15 cellular contexts compared by ENCODE assay signal in genomic region chr16:88975511-88976061, GRCh38. TPM values are rescaled to one million over a fixed set of nuclear protein-coding genes. Genes with fewer than 3 reads are reported as not detected.
DNase-seq lines count a peak whose midpoint lies in the region; ATAC-seq and TF ChIP-seq lines count a peak whose summit lies in the region.
"Had no signal": no experiment of that assay in that cellular context is flagged by ENCODE, and none has a peak within 500 bp of the region (broad histone marks: within the 10 kb centered on the region; RNA-seq: fewer than 3 reads in every experiment).

No MANE protein-coding gene starts in this region.

- POLR2A ChIA-PET in RWPE1 (lab: Yijun Ruan, JAX; ENCODE audit: low non-redundant PET), result no interaction called here

- no peaks in the 10 kb centered on the region for H3K36me3 Mint-ChIP-seq in stimulated activated naive CD8-positive, alpha-beta T cell treated with anti-CD3 and anti-CD28 coated beads, Interleukin-15, Interleukin-2, amounts not matched to agents 100 ng/mL and 50 ng/mL, for 24 hours (ENCODE audit: low read depth)

- peaks cover 12% of the 10 kb centered on the region for H3K27me3 Mint-ChIP-seq in stimulated activated naive CD8-positive, alpha-beta T cell treated with anti-CD3 and anti-CD28 coated beads, Interleukin-15, Interleukin-2, amounts not matched to agents 100 ng/mL and 50 ng/mL, for 24 hours

- no peaks in the 10 kb centered on the region for H3K9me3 Mint-ChIP-seq in stimulated activated naive CD8-positive, alpha-beta T cell treated with anti-CD3 and anti-CD28 coated beads, Interleukin-15, Interleukin-2, amounts not matched to agents 100 ng/mL and 50 ng/mL, for 24 hours

- 91% methylated on average over 25 of the region's 25 CpGs for WGBS in hepatocyte (ENCODE audit: low lambda C conversion rate, missing lambda C conversion rate)

- DNase-seq in Right ventricle myocardium inferior (ENCODE audit: missing footprints) (peak; percentile 73), cardiac septum (ENCODE audit: low spot score) (no peak), M059J (ENCODE audit: low read depth) (peak; percentile 31), coronary artery (ENCODE audit: low spot score) (no peak), hepatocyte (ENCODE audit: low spot score) (no peak), RWPE1 (ENCODE audit: low spot score) (no peak)
- DNase-seq: cerebellar nuclear complex, NCI-H2081 treated with DMSO at 0.1 percent for 48 hours, NCI-H82 had no signal

- TF ChIP-seq CTCF in coronary artery (IDR thresholded peaks at IDR 0.05), result no peak
- TF ChIP-seq CTCF in hepatocyte (IDR thresholded peaks at IDR 0.05; ENCODE audit: poor library complexity), result no peak
- no peak for TF ChIP-seq CTCF in RWPE1 (conservative IDR thresholded peaks at IDR 0.05; ENCODE audit: low read depth)

- no peaks in the 10 kb centered on the region for H3K79me2 ChIP-seq in hepatocyte

- H4K20me1 ChIP-seq in hepatocyte (ENCODE audit: insufficient read depth, poor library complexity, severe bottlenecking), result no peaks in the 10 kb centered on the region

- CTCF ChIA-PET in RWPE1 (lab: Yijun Ruan, JAX), result no interaction called here

- H3K4me1 Mint-ChIP-seq in stimulated activated naive CD8-positive, alpha-beta T cell treated with anti-CD3 and anti-CD28 coated beads, Interleukin-15, Interleukin-2, amounts not matched to agents 100 ng/mL and 50 ng/mL, for 24 hours (ENCODE audit: low read depth), result peaks cover 10% of the 10 kb centered on the region

- H3K4me2 ChIP-seq in hepatocyte, result no peak overlapping the region
- H3K4me2 ChIP-seq: KMS-11 had no signal

- no peak overlapping the region for H3K27ac ChIP-seq in coronary artery
- no peak overlapping the region for H3K27ac ChIP-seq in hepatocyte
- H3K27ac ChIP-seq in RWPE1, result no peak overlapping the region
- H3K27ac ChIP-seq: KMS-11, SK-N-MC had no signal

- ATAC-seq in Right ventricle myocardium inferior, result no peak
- no peak for ATAC-seq in HG02763 (IDR thresholded peaks at IDR 0.05; ENCODE audit: unreplicated experiment)

- no peak overlapping the region for H3K27ac Mint-ChIP-seq in stimulated activated naive CD8-positive, alpha-beta T cell treated with anti-CD3 and anti-CD28 coated beads, Interleukin-15, Interleukin-2, amounts not matched to agents 100 ng/mL and 50 ng/mL, for 24 hours

- no peaks in the 10 kb centered on the region for H3K9me2 ChIP-seq in hepatocyte (replicated peaks; ENCODE audit: insufficient read depth)

- peak overlapping the region; percentile 50 for H3K4me3 ChIP-seq in coronary artery
- H3K4me3 ChIP-seq in hepatocyte, result no peak overlapping the region
- H3K4me3 ChIP-seq: SK-N-MC had no signal

- no peaks in the 10 kb centered on the region for H3K4me1 ChIP-seq in hepatocyte (ENCODE audit: insufficient read depth)

- no peaks in the 10 kb centered on the region for H3K36me3 ChIP-seq in hepatocyte (replicated peaks; ENCODE audit: insufficient read depth, low read depth)
- H3K36me3 ChIP-seq: left lung, tibial nerve had no signal

- no peaks in the 10 kb centered on the region for H3K9me3 ChIP-seq in hepatocyte (ENCODE audit: low read depth)
- H3K9me3 ChIP-seq: left lung, tibial nerve had no signal

- no peaks in the 10 kb centered on the region for H3K27me3 ChIP-seq in hepatocyte

- intact Hi-C loops in Right ventricle myocardium inferior (cut with DNase I) (no loop called here), cardiac septum (cut with DNase I) (no loop called here)

- H2AFZ ChIP-seq in hepatocyte, result no peak overlapping the region

- H3K4me3 Mint-ChIP-seq in stimulated activated naive CD8-positive, alpha-beta T cell treated with anti-CD3 and anti-CD28 coated beads, Interleukin-15, Interleukin-2, amounts not matched to agents 100 ng/mL and 50 ng/mL, for 24 hours, result peak overlapping the region; percentile 69

RNA-seq across cellular contexts. Expression of gene CBFA2T3, which starts 1.4 kb away (rescaled TPM):
- 11.1 TPM for total RNA-seq in Right ventricle myocardium inferior
- total RNA-seq in cardiac septum, result 5.9 TPM
- total RNA-seq in M059J (2014; rRNA removed; shearing (Covaris generic)), result not detected in 2 replicates
- 0.07 TPM in 1 of 2 replicates, not detected in the other for total RNA-seq in hepatocyte
- polyA plus RNA-seq in hepatocyte, result 1.1 and 1.5 TPM in 2 replicates

Comparison
In these comparisons a context has a peak if more than half of its experiments do, and no peak if none do; other contexts are left out.
1. DNase-seq: peak in Right ventricle myocardium inferior (single experiment) and M059J (single experiment); none in cardiac septum (single experiment), coronary artery (single experiment), hepatocyte (single experiment) and RWPE1 (single experiment).